19 cellular contexts compared by ENCODE assay signal in the genomic region with DNA sequence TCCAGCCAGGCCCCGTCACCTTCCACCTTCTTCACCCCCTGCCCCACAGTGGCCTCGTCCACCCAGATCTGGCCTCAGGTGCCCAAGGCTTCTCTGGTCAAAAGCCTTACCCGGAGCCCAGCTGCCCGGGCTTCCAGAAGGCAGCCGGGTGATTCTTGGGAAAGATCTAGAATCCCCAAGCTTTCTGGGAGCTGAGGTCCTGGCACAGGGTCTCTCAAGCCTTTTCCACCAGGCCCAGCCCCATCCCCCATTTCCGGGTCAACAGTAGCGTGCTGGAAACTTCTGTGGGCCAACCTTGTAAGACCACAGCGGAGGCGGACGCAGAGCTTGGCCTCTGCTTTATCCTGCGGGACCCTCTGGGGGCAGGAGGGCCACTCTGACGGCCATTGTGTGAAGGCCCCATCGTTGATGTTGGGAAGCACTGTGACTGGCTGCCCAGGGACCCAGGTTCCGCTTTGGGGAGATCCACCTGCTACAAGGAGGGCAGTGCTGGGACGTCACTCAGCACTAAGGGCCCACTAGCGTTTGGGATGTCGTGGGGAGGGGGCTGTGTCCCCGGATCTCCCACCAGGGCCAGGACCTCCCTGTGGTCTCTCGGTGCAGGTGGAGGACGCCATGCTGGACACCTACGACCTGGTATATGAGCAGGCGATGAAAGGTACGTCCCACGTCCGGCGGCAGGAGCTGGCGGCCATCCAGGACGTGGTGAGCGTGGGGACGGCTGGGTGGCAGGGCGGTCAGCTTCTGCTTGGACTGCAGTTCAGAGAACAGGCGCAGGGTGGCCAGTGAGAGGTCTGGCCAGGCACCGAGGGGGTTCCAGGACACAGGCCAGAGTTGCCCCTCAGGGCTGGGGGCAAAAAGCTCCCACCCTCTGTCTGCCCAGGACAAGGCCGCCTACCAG. TPM values are rescaled to one million over a fixed set of nuclear protein-coding genes. Genes with fewer than 3 reads are reported as not detected.
DNase-seq lines count a peak whose midpoint lies in the region; ATAC-seq and TF ChIP-seq lines count a peak whose summit lies in the region.
"Had no signal": no experiment of that assay in that cellular context is flagged by ENCODE, and none has a peak within 500 bp of the region (broad histone marks: within the 10 kb centered on the region; RNA-seq: fewer than 3 reads in every experiment).

No MANE protein-coding gene starts in this region.

- H3K4me1 ChIP-seq in heart left ventricle (peaks cover 0 to 41% (median 26%) of the 10 kb centered on the region in 12 donors), osteoblast (ENCODE audit: insufficient read depth, low read length) (peaks cover 13% of the 10 kb centered on the region), vagina (peaks cover 59% of the 10 kb centered on the region)

- H3K36me3 ChIP-seq in heart left ventricle (no peaks in the 10 kb centered on the region), osteoblast (ENCODE audit: insufficient read depth, low read length) (no peaks in the 10 kb centered on the region), vagina (no peaks in the 10 kb centered on the region)
- H3K36me3 ChIP-seq: pancreas had no signal

- peak; percentile 13 for ATAC-seq in Right ventricle myocardium inferior
- ATAC-seq in heart left ventricle = peak in 3 of 4 donors; percentile 1 to 24 (median 9)
- ATAC-seq in HG02973 (IDR thresholded peaks at IDR 0.05; ENCODE audit: unreplicated experiment) = no peak
- ATAC-seq: activated CD8-positive, alpha-beta T cell treated with anti-CD3 and anti-CD28 coated beads for 36 hours; pancreas; stimulated activated naive B cell treated with anti-CD40 and anti-IgM and Interleukin-4, amounts not matched to agents 10 μg/mL and 1 μg/mL and 100 μg/mL, for 72 hours had no signal

- TF ChIP-seq CTCF in heart left ventricle (IDR thresholded peaks at IDR 0.05) (peak in 9 of 12 donors; percentile 9 to 48 (median 25)), osteoblast (IDR thresholded peaks at IDR 0.05; ENCODE audit: extremely low read depth, low read depth, low read length) (no peak), vagina (IDR thresholded peaks at IDR 0.05) (no peak)

- DNase-seq in Right ventricle myocardium inferior (ENCODE audit: missing footprints) (no peak), cardiac septum (ENCODE audit: low spot score) (no peak), heart left ventricle (peak in 4 of 5 donors; percentile 40 to 72 (median 64)), osteoblast (ENCODE audit: insufficient read length, low spot score, missing footprints) (peak; percentile 73), vagina (ENCODE audit: extremely low spot score in 2 of 2) (no peak), T1000 (lab: John Stamatoyannopoulos, UW) (no peak)
- no peak for DNase-seq in stimulated activated CD4-positive, alpha-beta T cell treated with anti-CD3 and anti-CD28 coated beads, Interleukin-4, amount 100 ng/mL, for 24 hours
- DNase-seq: activated CD8-positive, alpha-beta T cell treated with anti-CD3 and anti-CD28 coated beads for 36 hours; amniotic stem cell; CD8-positive, alpha-beta memory T cell; Kasumi-1; NCI-H1417; NCI-H2171; PC-9; stimulated activated naive B cell treated with anti-CD40 and anti-IgM and Interleukin-4, amounts not matched to agents 10 μg/mL and 1 μg/mL and 100 μg/mL, for 72 hours had no signal

- peaks cover 0 to 9% (median 0%) of the 10 kb centered on the region in 12 donors for H3K9me3 ChIP-seq in heart left ventricle
- H3K9me3 ChIP-seq in osteoblast (ENCODE audit: low read depth, low read length) = no peaks in the 10 kb centered on the region
- H3K9me3 ChIP-seq in vagina = no peaks in the 10 kb centered on the region
- H3K9me3 ChIP-seq: pancreas had no signal

- no peaks in the 10 kb centered on the region for H3K79me2 ChIP-seq in osteoblast (ENCODE audit: insufficient read depth, low read length)

- H3K4me3 ChIP-seq in heart left ventricle = no peak overlapping the region
- H3K4me3 ChIP-seq in osteoblast (ENCODE audit: insufficient read depth, low read length) = no peak overlapping the region
- H3K4me3 ChIP-seq in vagina = no peak overlapping the region
- H3K4me3 ChIP-seq: pancreas, PC-9 had no signal

- intact Hi-C loops in Right ventricle myocardium inferior (cut with DNase I) (no loop called here), cardiac septum (cut with DNase I) (no loop called here), heart left ventricle (cut with DNase I) (loop anchor here in 4 of 10 donors (2.0 to 5.0 kb wide), 4 partner anchors 62 to 574 kb away; partner anchors contain the start of genes CD81 (in 2 of the 4) and CDKN1C (in 1 of the 4)), vagina (cut with DNase I) (no loop called here)

- no peak overlapping the region for H3K4me2 ChIP-seq in osteoblast (ENCODE audit: insufficient read depth, low read length)
- H3K4me2 ChIP-seq: PC-9 had no signal

- TF ChIP-seq POLR2A in heart left ventricle (IDR thresholded peaks at IDR 0.05) (no peak), vagina (IDR thresholded peaks at IDR 0.05) (no peak)

- WGBS in heart left ventricle, 4 donors = 74 to 79% (median 79%) methylated on average over 26 to 34 of the region's 34 CpGs

- no peaks in the 10 kb centered on the region for H4K20me1 ChIP-seq in osteoblast (ENCODE audit: insufficient read depth, low read length)

- H3K27me3 ChIP-seq in heart left ventricle = no peaks in the 10 kb centered on the region
- H3K27me3 ChIP-seq in osteoblast (ENCODE audit: insufficient read depth, low read length) = no peaks in the 10 kb centered on the region
- H3K27me3 ChIP-seq in vagina = no peaks in the 10 kb centered on the region
- H3K27me3 ChIP-seq: pancreas had no signal

- no peak overlapping the region for H2AFZ ChIP-seq in osteoblast (ENCODE audit: low read length)
- H2AFZ ChIP-seq: PC-9 had no signal

- H3K27ac ChIP-seq in heart left ventricle (peak overlapping the region in 10 of 12 donors; percentile 6 to 90 (median 86)), osteoblast (ENCODE audit: low read depth, low read length) (no peak overlapping the region), vagina (peak overlapping the region; percentile 97)
- H3K27ac ChIP-seq: PC-9, VCaP had no signal

RNA-seq across cellular contexts. Expression of gene TSPAN32, which starts 11.5 kb away (rescaled TPM):
- total RNA-seq in Right ventricle myocardium inferior (15.0 TPM), cardiac septum (26.2 TPM), heart left ventricle (10 to 100 TPM in 7 of 9 donors, 1 to 10 TPM in 2; 9.5 to 29.5 (median 19.2) TPM), osteoblast (0.59 and 1.4 TPM in 2 replicates), vagina (3.7 TPM)
- polyA plus RNA-seq in heart left ventricle = 10 to 100 TPM in 1 of 2 donors, 1 to 10 TPM in 1; 3.5 to 15.5 TPM
- total RNA-seq: A673, PC-9 had no signal

RNA-seq across cellular contexts. Expression of gene C11orf21, which starts 11.6 kb away (rescaled TPM):
- total RNA-seq in Right ventricle myocardium inferior (47.1 TPM), cardiac septum (23.2 TPM), heart left ventricle (10 to 100 TPM in 8 of 9 donors, 1 to 10 TPM in 1; 4.8 to 41.2 (median 29.9) TPM), osteoblast (0.29 and 0.36 TPM in 2 replicates), vagina (8.1 TPM)
- 10 to 100 TPM in 1 of 2 donors, 1 to 10 TPM in 1; 5.1 to 34.6 TPM for polyA plus RNA-seq in heart left ventricle
- total RNA-seq: A673, PC-9 had no signal

RNA-seq across cellular contexts. Expression of gene ASCL2, which starts 42.9 kb away (rescaled TPM):
- 0.24 TPM for total RNA-seq in Right ventricle myocardium inferior
- not detected for total RNA-seq in cardiac septum
- 1 to 10 TPM in 1 of 9 donors, under 1 TPM in 2, not detected in 6; 0.33 to 2.3 (median 0.54) TPM for total RNA-seq in heart left ventricle
- polyA plus RNA-seq in heart left ventricle = under 1 TPM in 1 of 2 donors, not detected in 1; 0.07 TPM
- not detected in 2 replicates for total RNA-seq in osteoblast
- total RNA-seq in vagina = 3.7 TPM
- total RNA-seq: A673, PC-9 had no signal

Comparison
In these comparisons a context has a peak if more than half of its experiments do, and no peak if none do; other contexts are left out.
1. DNase-seq: peak in heart left ventricle (4 of 5) and osteoblast (single experiment); none in Right ventricle myocardium inferior (single experiment), cardiac septum (single experiment), vagina (0 of 2), T1000 (single experiment) and stimulated activated CD4-positive, alpha-beta T cell treated with anti-CD3 and anti-CD28 coated beads, Interleukin-4, amount 100 ng/mL, for 24 hours (single experiment).
2. CTCF ChIP-seq: peak in heart left ventricle (9 of 12); none in osteoblast (single experiment) and vagina (0 of 3).